Comparison of ENCODE assay signal across 6 cellular contexts in genomic region chr16:2250652-2251280, GRCh38. TPM values are rescaled to one million over a fixed set of nuclear protein-coding genes. Genes with fewer than 3 reads are reported as not detected.
DNase-seq lines count a peak whose midpoint lies in the region; TF ChIP-seq lines count a peak whose summit lies in the region.

No MANE protein-coding gene starts in this region.

- H3K27me3 ChIP-seq in GM06990 (replicated peaks; ENCODE audit: control insufficient read depth, insufficient read depth, low read length), result no peaks in the 10 kb centered on the region
- no peaks in the 10 kb centered on the region for H3K27me3 ChIP-seq in SJCRH30
- no peaks in the 10 kb centered on the region for H3K27me3 ChIP-seq in endodermal cell (ENCODE audit: control insufficient read depth, insufficient read depth, low read length, poor library complexity, severe bottlenecking)
- H3K27me3 ChIP-seq in skeletal muscle satellite cell (ENCODE audit: control insufficient read depth, insufficient read depth, low read length), result no peaks in the 10 kb centered on the region

- H3K4me2 ChIP-seq in skeletal muscle satellite cell (ENCODE audit: low read length), result peak overlapping the region; percentile 75

- peaks cover 2% of the 10 kb centered on the region for H3K9me3 Mint-ChIP-seq in endodermal cell

- H3K27me3 Mint-ChIP-seq in endodermal cell (ENCODE audit: insufficient read depth), result no peaks in the 10 kb centered on the region

- H3K36me3 Mint-ChIP-seq in endodermal cell (ENCODE audit: low read depth), result peaks cover 47% of the 10 kb centered on the region

- TF ChIP-seq CTCF in GM06990 (IDR thresholded peaks at IDR 0.05; ENCODE audit: insufficient read depth, low read length, poor library complexity, severe bottlenecking), result no peak
- no peak for TF ChIP-seq CTCF in endodermal cell (conservative IDR thresholded peaks at IDR 0.05)

- WGBS in endodermal cell (ENCODE audit: insufficient coverage in 1 of 2, insufficient read length in 1 of 2), 2 experiments, result 7 to 25% methylated on average over 11 to 32 of the region's 33 CpGs

- H3K9ac ChIP-seq in endodermal cell (ENCODE audit: extremely low read depth, low read length, poor library complexity, severe bottlenecking) (peak overlapping the region; percentile 87), skeletal muscle satellite cell (ENCODE audit: low read depth, low read length) (peak overlapping the region; percentile 81)

- peaks cover 7% of the 10 kb centered on the region; the same call in 1 of the 2 replicates for H3K4me1 ChIP-seq in SJCRH30
- peaks cover 7% of the 10 kb centered on the region for H3K4me1 ChIP-seq in endodermal cell (ENCODE audit: control insufficient read depth, insufficient read depth, low read length)
- H3K4me1 ChIP-seq in skeletal muscle satellite cell (ENCODE audit: control insufficient read depth, insufficient read depth, low read length), result peaks cover 13% of the 10 kb centered on the region

- H3K27ac ChIP-seq in SJCRH30, result no peak overlapping the region
- peak overlapping the region; percentile 78 for H3K27ac ChIP-seq in endodermal cell (ENCODE audit: low read depth, low read length)

- peaks cover 14% of the 10 kb centered on the region for H3K4me1 Mint-ChIP-seq in endodermal cell

- peak overlapping the region; percentile 89 for H3K27ac Mint-ChIP-seq in endodermal cell

- H3K9me3 ChIP-seq in SJCRH30 (replicated peaks) (no peaks in the 10 kb centered on the region), endodermal cell (ENCODE audit: control insufficient read depth, low read length) (no peaks in the 10 kb centered on the region), skeletal muscle satellite cell (replicated peaks; ENCODE audit: low read length) (no peaks in the 10 kb centered on the region)

- H3K36me3 ChIP-seq in GM06990 (ENCODE audit: control insufficient read depth, insufficient read depth, low read length) (peaks cover 21% of the 10 kb centered on the region), SJCRH30 (peaks cover 35% of the 10 kb centered on the region), endodermal cell (ENCODE audit: control insufficient read depth, insufficient read depth, low read length) (peaks cover 52% of the 10 kb centered on the region), skeletal muscle satellite cell (ENCODE audit: insufficient read depth, low read length) (peaks cover 37% of the 10 kb centered on the region)

- H3K4me3 Mint-ChIP-seq in endodermal cell, result peak overlapping the region; percentile 86

- DNase-seq in GM06990 (ENCODE audit: extremely low read depth, insufficient read length), result no peak
- no peak for DNase-seq in SJCRH30
- no peak for DNase-seq in endodermal cell
- no peak for DNase-seq in NK-92 treated with Interleukin-12 subunit alpha and Interleukin-12 subunit beta, amount 100 ng/mL, for 24 hours (lab: John Stamatoyannopoulos, UW)
- DNase-seq in NCI-H146 treated with DMSO at 0.1 percent for 48 hours (lab: John Stamatoyannopoulos, UW; ENCODE audit: unreplicated experiment), result no peak

- H3K4me3 ChIP-seq in GM06990 (replicated peaks; ENCODE audit: low read depth, low read length) (peak overlapping the region; percentile 63), SJCRH30 (peak overlapping the region; percentile 71), endodermal cell (ENCODE audit: low read length) (peak overlapping the region; percentile 92), skeletal muscle satellite cell (ENCODE audit: low read length) (peak overlapping the region; percentile 76)

RNA-seq across cellular contexts. Expression of gene ECI1, which starts 0.6 kb away (rescaled TPM):
- 25.0 and 27.0 TPM in 2 replicates for total RNA-seq in SJCRH30 (2014; rRNA removed; shearing (Covaris generic))
- total RNA-seq in endodermal cell, result 10 to 100 TPM; 75.8 to 94.7 TPM
- polyA plus RNA-seq in endodermal cell (2013, experiment 1 of 2), result 81.0 TPM
- 77.4 TPM for polyA plus RNA-seq in endodermal cell (2013, experiment 2 of 2)
- total RNA-seq in skeletal muscle satellite cell (2012; rRNA removed), result 22.1 and 34.5 TPM in 2 replicates

RNA-seq across cellular contexts. Expression of gene DNASE1L2, which starts 14.5 kb away (rescaled TPM):
- 0.96 and 1.7 TPM in 2 replicates for total RNA-seq in SJCRH30 (2014; rRNA removed; shearing (Covaris generic))
- 1 to 10 TPM in 1 of 2 donors, under 1 TPM in 1; 0.35 to 1.3 TPM for total RNA-seq in endodermal cell
- 0.53 TPM for polyA plus RNA-seq in endodermal cell (2013, experiment 1 of 2)
- 0.83 TPM for polyA plus RNA-seq in endodermal cell (2013, experiment 2 of 2)
- under 0.01 and 1.0 TPM in 2 replicates for total RNA-seq in skeletal muscle satellite cell (2012; rRNA removed)

RNA-seq across cellular contexts. Expression of gene RNPS1, which starts 17.2 kb away (rescaled TPM):
- 308 and 310 TPM in 2 replicates for total RNA-seq in SJCRH30 (2014; rRNA removed; shearing (Covaris generic))
- 100 to 1,000 TPM; 273 to 289 TPM for total RNA-seq in endodermal cell
- polyA plus RNA-seq in endodermal cell (2013, experiment 1 of 2), result 236 TPM
- 216 TPM for polyA plus RNA-seq in endodermal cell (2013, experiment 2 of 2)
- 107 TPM in 2 replicates for total RNA-seq in skeletal muscle satellite cell (2012; rRNA removed)

RNA-seq across cellular contexts. Expression of gene E4F1, which starts 27.4 kb away (rescaled TPM):
- 18.6 and 19.6 TPM in 2 replicates for total RNA-seq in SJCRH30 (2014; rRNA removed; shearing (Covaris generic))
- 10 to 100 TPM; 24.5 to 29.6 TPM for total RNA-seq in endodermal cell
- 25.0 TPM for polyA plus RNA-seq in endodermal cell (2013, experiment 1 of 2)
- 18.9 TPM for polyA plus RNA-seq in endodermal cell (2013, experiment 2 of 2)
- total RNA-seq in skeletal muscle satellite cell (2012; rRNA removed), result 36.0 and 36.7 TPM in 2 replicates

RNA-seq across cellular contexts. Expression of gene PGP, which starts 36.1 kb away (rescaled TPM):
- total RNA-seq in SJCRH30 (2014; rRNA removed; shearing (Covaris generic)), result 13.1 and 14.2 TPM in 2 replicates
- total RNA-seq in endodermal cell, result 10 to 100 TPM; 31.0 to 32.0 TPM
- 32.6 TPM for polyA plus RNA-seq in endodermal cell (2013, experiment 1 of 2)
- 31.5 TPM for polyA plus RNA-seq in endodermal cell (2013, experiment 2 of 2)
- 9.4 and 23.2 TPM in 2 replicates for total RNA-seq in skeletal muscle satellite cell (2012; rRNA removed)
